Comparison of ENCODE assay signal across 1 cellular context in the genomic region with DNA sequence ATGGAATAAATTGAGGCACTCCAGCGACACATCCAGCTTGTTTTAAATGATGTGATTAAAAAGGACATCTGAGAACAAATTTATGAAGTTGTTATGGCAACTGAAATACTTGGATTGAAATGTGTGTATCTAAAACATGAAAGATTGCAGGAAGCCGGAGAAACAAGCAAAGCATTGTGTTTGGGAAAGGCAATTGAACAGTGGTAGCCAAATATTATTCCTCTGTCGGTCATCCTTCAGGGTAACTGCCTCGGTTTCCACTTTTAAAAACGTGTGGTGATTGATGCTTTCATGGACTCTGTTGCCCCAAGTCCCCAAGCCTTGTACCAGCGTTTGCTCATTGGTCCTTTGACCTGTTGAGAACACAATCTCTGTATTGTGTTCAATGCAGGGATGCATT.
TF ChIP-seq lines count a peak whose summit lies in the region.

No MANE protein-coding gene starts in this region.

TF ChIP-seq in SK-N-SH, 30 proteins besides CTCF, POLR2A, EP300 and RAD21 (continued from another document):
- TF ChIP-seq REST (IDR thresholded peaks at IDR 0.05; ENCODE audit: low read depth, low read length) = no peak
- no peak for TF ChIP-seq GATA2 (CRISPR knock-in tag; IDR thresholded peaks at IDR 0.05)
- TF ChIP-seq FOSL2 (IDR thresholded peaks at IDR 0.05; ENCODE audit: borderline replicate concordance, low read depth) = no peak
- TF ChIP-seq ELF1 (IDR thresholded peaks at IDR 0.05) = no peak
- no peak for TF ChIP-seq RCOR1 (IDR thresholded peaks at IDR 0.05; ENCODE audit: low read length)
